17 cellular contexts compared by ENCODE assay signal in the genomic region with DNA sequence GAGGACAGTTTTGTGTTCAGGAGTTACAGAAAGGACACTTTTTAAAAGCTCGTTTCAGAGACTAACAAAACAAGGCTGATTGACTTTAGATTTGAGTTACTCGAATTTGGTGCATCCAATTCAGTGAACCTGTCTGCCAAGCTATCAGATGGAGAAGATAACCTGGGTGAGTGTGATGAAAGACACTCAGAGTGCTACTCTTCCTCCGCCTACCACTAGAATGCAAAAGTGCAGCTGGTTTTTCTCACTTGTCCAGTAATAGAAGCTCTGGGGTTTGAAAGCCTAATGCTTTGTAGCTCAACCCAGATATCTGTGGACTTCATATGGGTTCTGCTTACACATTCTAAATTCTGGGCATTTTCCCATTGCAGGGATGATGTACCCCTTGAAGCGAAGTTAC.
DNase-seq lines count a peak whose midpoint lies in the region; ATAC-seq and TF ChIP-seq lines count a peak whose summit lies in the region.
"Had no signal": no experiment of that assay in that cellular context is flagged by ENCODE, and none has a peak within 500 bp of the region (broad histone marks: within the 10 kb centered on the region; RNA-seq: fewer than 3 reads in every experiment).

No MANE protein-coding gene starts in this region.

- no peak for TF ChIP-seq CTCF in cardiac muscle cell (IDR thresholded peaks at IDR 0.05; ENCODE audit: low read depth, low read length)
- TF ChIP-seq CTCF in right atrium auricular region (IDR thresholded peaks at IDR 0.05): no peak
- no peak for TF ChIP-seq CTCF in neural cell (IDR thresholded peaks at IDR 0.05; ENCODE audit: poor library complexity, severe bottlenecking)
- no peak for TF ChIP-seq CTCF in HFFc6 (IDR thresholded peaks at IDR 0.05)

- peak overlapping the region; percentile 45 for H3K4me2 ChIP-seq in neural cell (ENCODE audit: low read length)

- H3K4me1 ChIP-seq in cardiac muscle cell (ENCODE audit: low read depth) (peaks cover 31% of the 10 kb centered on the region), right atrium auricular region (no peaks in the 10 kb centered on the region)

- H3K79me2 ChIP-seq in neural cell (replicated peaks; ENCODE audit: insufficient read depth, low read length): no peaks in the 10 kb centered on the region

- no peak overlapping the region for H3K4me3 Mint-ChIP-seq in HFFc6
- H3K4me3 Mint-ChIP-seq: CD4-positive, alpha-beta T cell had no signal

- no peaks in the 10 kb centered on the region for H3K27me3 Mint-ChIP-seq in HFFc6 (ENCODE audit: insufficient read depth)
- H3K27me3 Mint-ChIP-seq: CD4-positive, alpha-beta T cell had no signal

- H3K36me3 ChIP-seq in cardiac muscle cell (no peaks in the 10 kb centered on the region), right atrium auricular region (no peaks in the 10 kb centered on the region), neural cell (ENCODE audit: insufficient read depth, low read length) (no peaks in the 10 kb centered on the region)

- peaks cover 3% of the 10 kb centered on the region for H3F3A ChIP-seq in neural cell (ENCODE audit: insufficient read depth, low read length, poor library complexity, severe bottlenecking)

- H3K27me3 ChIP-seq in cardiac muscle cell: no peaks in the 10 kb centered on the region
- H3K27me3 ChIP-seq in right atrium auricular region: no peaks in the 10 kb centered on the region
- H3K27me3 ChIP-seq in neural cell (ENCODE audit: insufficient read depth, low read depth, low read length): no peaks in the 10 kb centered on the region

- H3K27ac ChIP-seq in cardiac muscle cell: peak overlapping the region; percentile 24
- H3K27ac ChIP-seq in right atrium auricular region: no peak overlapping the region
- H3K27ac ChIP-seq in neural cell (ENCODE audit: low read length): peak overlapping the region; percentile 74

- TF ChIP-seq EP300 in neural cell (conservative IDR thresholded peaks at IDR 0.05; ENCODE audit: poor library complexity, severe bottlenecking): no peak

- DNase-seq in cardiac muscle cell (ENCODE audit: low read depth in 1 of 2, low spot score in 1 of 2) (peak in 1 of 2 donors; percentile 68), right atrium auricular region (ENCODE audit: low spot score) (no peak), amniotic epithelial cell (ENCODE audit: low read depth) (peak; percentile 81), HFFc6 (no peak), HUDEP-2 (lab: John Stamatoyannopoulos, UW; ENCODE audit: unreplicated experiment in 76 of 76) (no peak)
- DNase-seq: 8988T; ACHN; C1 segment of cervical spinal cord; Calu3; CD4-positive, alpha-beta T cell; DMS 273 treated with DMSO at 0.1 percent for 48 hours; HCEC 1CT; IMR-90; KG1 had no signal

- no peak for ATAC-seq in GM21825 (IDR thresholded peaks at IDR 0.05; ENCODE audit: unreplicated experiment)
- ATAC-seq: GM12878 had no signal

- H3K4me3 ChIP-seq in cardiac muscle cell: no peak overlapping the region
- H3K4me3 ChIP-seq in right atrium auricular region: no peak overlapping the region
- H3K4me3 ChIP-seq in neural cell (ENCODE audit: low read length): peak overlapping the region; percentile 53
- H3K4me3 ChIP-seq: GM12878 had no signal

- no peak overlapping the region for H3K9ac ChIP-seq in neural cell (ENCODE audit: low read length)

- H3K36me3 Mint-ChIP-seq in HFFc6 (ENCODE audit: low read depth): no peaks in the 10 kb centered on the region

- no peaks in the 10 kb centered on the region for H3K4me1 Mint-ChIP-seq in HFFc6 (ENCODE audit: low read depth)

- H3K9me3 ChIP-seq in cardiac muscle cell (ENCODE audit: low read depth) (no peaks in the 10 kb centered on the region), right atrium auricular region (no peaks in the 10 kb centered on the region), neural cell (ENCODE audit: low read length) (no peaks in the 10 kb centered on the region)

- no peak overlapping the region for H2AFZ ChIP-seq in neural cell (ENCODE audit: low read depth, low read length)

- TF ChIP-seq RAD21 in neural cell (conservative IDR thresholded peaks at IDR 0.05): no peak

- no peak overlapping the region for H3K27ac Mint-ChIP-seq in HFFc6
- H3K27ac Mint-ChIP-seq: CD4-positive, alpha-beta T cell had no signal

- peaks cover 32% of the 10 kb centered on the region for H3K9me3 Mint-ChIP-seq in HFFc6
- H3K9me3 Mint-ChIP-seq: CD4-positive, alpha-beta T cell had no signal

- H4K20me1 ChIP-seq in neural cell (ENCODE audit: insufficient read depth): no peaks in the 10 kb centered on the region

- H3K9me2 ChIP-seq in neural cell (ENCODE audit: insufficient read depth, low read length): no peaks in the 10 kb centered on the region

TF ChIP-seq in neural cell, 6 proteins besides CTCF, POLR2A, EP300 and RAD21:
- TF ChIP-seq TAF1 (IDR thresholded peaks at IDR 0.05; ENCODE audit: low read depth): no peak
- TF ChIP-seq MXI1 (conservative IDR thresholded peaks at IDR 0.05; ENCODE audit: poor library complexity, severe bottlenecking): no peak
- TF ChIP-seq, protein P1, sequence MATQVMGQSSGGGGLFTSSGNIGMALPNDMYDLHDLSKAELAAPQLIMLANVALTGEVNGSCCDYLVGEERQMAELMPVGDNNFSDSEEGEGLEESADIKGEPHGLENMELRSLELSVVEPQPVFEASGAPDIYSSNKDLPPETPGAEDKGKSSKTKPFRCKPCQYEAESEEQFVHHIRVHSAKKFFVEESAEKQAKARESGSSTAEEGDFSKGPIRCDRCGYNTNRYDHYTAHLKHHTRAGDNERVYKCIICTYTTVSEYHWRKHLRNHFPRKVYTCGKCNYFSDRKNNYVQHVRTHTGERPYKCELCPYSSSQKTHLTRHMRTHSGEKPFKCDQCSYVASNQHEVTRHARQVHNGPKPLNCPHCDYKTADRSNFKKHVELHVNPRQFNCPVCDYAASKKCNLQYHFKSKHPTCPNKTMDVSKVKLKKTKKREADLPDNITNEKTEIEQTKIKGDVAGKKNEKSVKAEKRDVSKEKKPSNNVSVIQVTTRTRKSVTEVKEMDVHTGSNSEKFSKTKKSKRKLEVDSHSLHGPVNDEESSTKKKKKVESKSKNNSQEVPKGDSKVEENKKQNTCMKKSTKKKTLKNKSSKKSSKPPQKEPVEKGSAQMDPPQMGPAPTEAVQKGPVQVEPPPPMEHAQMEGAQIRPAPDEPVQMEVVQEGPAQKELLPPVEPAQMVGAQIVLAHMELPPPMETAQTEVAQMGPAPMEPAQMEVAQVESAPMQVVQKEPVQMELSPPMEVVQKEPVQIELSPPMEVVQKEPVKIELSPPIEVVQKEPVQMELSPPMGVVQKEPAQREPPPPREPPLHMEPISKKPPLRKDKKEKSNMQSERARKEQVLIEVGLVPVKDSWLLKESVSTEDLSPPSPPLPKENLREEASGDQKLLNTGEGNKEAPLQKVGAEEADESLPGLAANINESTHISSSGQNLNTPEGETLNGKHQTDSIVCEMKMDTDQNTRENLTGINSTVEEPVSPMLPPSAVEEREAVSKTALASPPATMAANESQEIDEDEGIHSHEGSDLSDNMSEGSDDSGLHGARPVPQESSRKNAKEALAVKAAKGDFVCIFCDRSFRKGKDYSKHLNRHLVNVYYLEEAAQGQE (IDR thresholded peaks at IDR 0.05; ENCODE audit: borderline replicate concordance): no peak
- TF ChIP-seq EZH2 (IDR thresholded peaks at IDR 0.05; ENCODE audit: borderline replicate concordance, insufficient read depth, low read length, poor library complexity, severe bottlenecking): no peak
- TF ChIP-seq SMC3 (conservative IDR thresholded peaks at IDR 0.05; ENCODE audit: poor library complexity): no peak
- no peak for TF ChIP-seq POLR2AphosphoS5 (IDR thresholded peaks at IDR 0.05)

Comparison
In these comparisons a context has a peak if more than half of its experiments do, and no peak if none do; other contexts are left out.
1. H3K27ac ChIP-seq: peak in cardiac muscle cell (single experiment) and neural cell (single experiment); none in right atrium auricular region (0 of 2).